Comparison of ENCODE assay signal across 1 cellular context in the genomic region with DNA sequence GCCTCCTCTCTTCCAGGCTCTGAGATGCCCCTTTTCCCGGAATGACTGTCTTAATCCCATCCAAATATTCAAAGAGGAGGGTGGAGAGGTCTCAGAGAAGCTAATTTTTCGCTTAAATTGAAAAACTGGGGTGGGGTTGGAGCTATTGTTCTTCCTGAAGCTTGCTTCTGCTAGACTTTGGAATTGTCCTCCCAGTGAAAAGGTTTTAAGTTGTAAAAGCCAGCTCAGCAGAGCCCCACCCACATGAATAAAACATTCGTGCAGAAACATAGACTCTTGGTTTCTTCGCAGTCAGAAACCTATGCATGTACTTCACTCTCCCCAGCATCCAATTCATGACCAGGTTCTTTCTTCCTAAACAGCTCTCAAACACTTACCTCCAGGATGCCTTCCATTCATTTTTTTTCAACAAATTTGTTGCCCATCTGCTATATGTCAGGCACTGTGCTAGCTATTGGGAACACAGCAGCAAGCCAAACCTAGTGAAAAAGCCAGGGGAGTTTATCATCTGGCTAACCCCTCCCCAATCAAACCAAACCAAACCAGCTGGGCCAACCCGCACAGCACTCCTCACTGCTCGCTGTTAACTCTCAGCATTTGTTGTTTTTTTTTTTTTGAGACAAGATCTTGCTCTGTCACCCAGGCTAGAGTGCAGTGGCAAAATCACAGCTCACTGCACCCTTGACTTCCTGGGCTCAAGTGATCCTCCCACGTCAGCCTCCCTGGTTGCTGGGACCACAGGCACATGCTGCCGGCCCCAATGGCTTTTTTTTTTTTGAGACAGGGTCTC.
A peak's percentile ranks its signal among the peaks of the same experiment; 100 is the strongest.
TF ChIP-seq lines count a peak whose summit lies in the region.

No MANE protein-coding gene starts in this region.

TF ChIP-seq in K562, 482 proteins besides CTCF, POLR2A, EP300 and RAD21 (continued from another document):
- TF ChIP-seq SMARCB1 (IDR thresholded peaks at IDR 0.05; ENCODE audit: insufficient read length, low read depth), result no peak
- no peak for TF ChIP-seq ZNF263 (CRISPR knock-in tag; IDR thresholded peaks at IDR 0.05; ENCODE audit: borderline replicate concordance)
- no peak for TF ChIP-seq IFI16 (CRISPR knock-in tag; IDR thresholded peaks at IDR 0.05)
- no peak for TF ChIP-seq CSDE1 (IDR thresholded peaks at IDR 0.05)
- peak; percentile 78 for TF ChIP-seq HDAC2 (IDR thresholded peaks at IDR 0.05)
- TF ChIP-seq TFAM (CRISPR knock-in tag; conservative IDR thresholded peaks at IDR 0.05), result no peak
- TF ChIP-seq NCOA6 (IDR thresholded peaks at IDR 0.05), result no peak
- TF ChIP-seq, protein P1, sequence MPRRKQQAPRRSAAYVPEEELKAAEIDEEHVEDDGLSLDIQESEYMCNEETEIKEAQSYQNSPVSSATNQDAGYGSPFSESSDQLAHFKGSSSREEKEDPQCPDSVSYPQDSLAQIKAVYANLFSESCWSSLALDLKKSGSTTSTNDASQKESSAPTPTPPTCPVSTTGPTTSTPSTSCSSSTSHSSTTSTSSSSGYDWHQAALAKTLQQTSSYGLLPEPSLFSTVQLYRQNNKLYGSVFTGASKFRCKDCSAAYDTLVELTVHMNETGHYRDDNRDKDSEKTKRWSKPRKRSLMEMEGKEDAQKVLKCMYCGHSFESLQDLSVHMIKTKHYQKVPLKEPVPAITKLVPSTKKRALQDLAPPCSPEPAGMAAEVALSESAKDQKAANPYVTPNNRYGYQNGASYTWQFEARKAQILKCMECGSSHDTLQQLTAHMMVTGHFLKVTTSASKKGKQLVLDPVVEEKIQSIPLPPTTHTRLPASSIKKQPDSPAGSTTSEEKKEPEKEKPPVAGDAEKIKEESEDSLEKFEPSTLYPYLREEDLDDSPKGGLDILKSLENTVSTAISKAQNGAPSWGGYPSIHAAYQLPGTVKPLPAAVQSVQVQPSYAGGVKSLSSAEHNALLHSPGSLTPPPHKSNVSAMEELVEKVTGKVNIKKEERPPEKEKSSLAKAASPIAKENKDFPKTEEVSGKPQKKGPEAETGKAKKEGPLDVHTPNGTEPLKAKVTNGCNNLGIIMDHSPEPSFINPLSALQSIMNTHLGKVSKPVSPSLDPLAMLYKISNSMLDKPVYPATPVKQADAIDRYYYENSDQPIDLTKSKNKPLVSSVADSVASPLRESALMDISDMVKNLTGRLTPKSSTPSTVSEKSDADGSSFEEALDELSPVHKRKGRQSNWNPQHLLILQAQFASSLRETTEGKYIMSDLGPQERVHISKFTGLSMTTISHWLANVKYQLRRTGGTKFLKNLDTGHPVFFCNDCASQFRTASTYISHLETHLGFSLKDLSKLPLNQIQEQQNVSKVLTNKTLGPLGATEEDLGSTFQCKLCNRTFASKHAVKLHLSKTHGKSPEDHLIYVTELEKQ (CRISPR knock-in tag; IDR thresholded peaks at IDR 0.05), result no peak
- TF ChIP-seq BHLHE40 (IDR thresholded peaks at IDR 0.05; ENCODE audit: low read length), result peak; percentile 46; the same call in 1 of the 2 replicates
- TF ChIP-seq RFX1 (IDR thresholded peaks at IDR 0.05), result no peak
- no peak for TF ChIP-seq NFATC3 (IDR thresholded peaks at IDR 0.05)
- no peak for TF ChIP-seq ZBTB33 (CRISPR knock-in tag; IDR thresholded peaks at IDR 0.05)
- peak in 1 of 2 experiments; percentile 77; a peak in 2 of 4 replicates for TF ChIP-seq HDAC1 (IDR thresholded peaks at IDR 0.05)
- TF ChIP-seq POU5F1 (IDR thresholded peaks at IDR 0.05; ENCODE audit: borderline replicate concordance, low read depth, low read length, partially characterized antibody), result no peak
- no peak for TF ChIP-seq PML (IDR thresholded peaks at IDR 0.05; ENCODE audit: low read length)
- 0 out of 2 replicates have a peak, but pooled peaks have one; percentile 8 for TF ChIP-seq BCOR (IDR thresholded peaks at IDR 0.05)
- TF ChIP-seq, protein P2, sequence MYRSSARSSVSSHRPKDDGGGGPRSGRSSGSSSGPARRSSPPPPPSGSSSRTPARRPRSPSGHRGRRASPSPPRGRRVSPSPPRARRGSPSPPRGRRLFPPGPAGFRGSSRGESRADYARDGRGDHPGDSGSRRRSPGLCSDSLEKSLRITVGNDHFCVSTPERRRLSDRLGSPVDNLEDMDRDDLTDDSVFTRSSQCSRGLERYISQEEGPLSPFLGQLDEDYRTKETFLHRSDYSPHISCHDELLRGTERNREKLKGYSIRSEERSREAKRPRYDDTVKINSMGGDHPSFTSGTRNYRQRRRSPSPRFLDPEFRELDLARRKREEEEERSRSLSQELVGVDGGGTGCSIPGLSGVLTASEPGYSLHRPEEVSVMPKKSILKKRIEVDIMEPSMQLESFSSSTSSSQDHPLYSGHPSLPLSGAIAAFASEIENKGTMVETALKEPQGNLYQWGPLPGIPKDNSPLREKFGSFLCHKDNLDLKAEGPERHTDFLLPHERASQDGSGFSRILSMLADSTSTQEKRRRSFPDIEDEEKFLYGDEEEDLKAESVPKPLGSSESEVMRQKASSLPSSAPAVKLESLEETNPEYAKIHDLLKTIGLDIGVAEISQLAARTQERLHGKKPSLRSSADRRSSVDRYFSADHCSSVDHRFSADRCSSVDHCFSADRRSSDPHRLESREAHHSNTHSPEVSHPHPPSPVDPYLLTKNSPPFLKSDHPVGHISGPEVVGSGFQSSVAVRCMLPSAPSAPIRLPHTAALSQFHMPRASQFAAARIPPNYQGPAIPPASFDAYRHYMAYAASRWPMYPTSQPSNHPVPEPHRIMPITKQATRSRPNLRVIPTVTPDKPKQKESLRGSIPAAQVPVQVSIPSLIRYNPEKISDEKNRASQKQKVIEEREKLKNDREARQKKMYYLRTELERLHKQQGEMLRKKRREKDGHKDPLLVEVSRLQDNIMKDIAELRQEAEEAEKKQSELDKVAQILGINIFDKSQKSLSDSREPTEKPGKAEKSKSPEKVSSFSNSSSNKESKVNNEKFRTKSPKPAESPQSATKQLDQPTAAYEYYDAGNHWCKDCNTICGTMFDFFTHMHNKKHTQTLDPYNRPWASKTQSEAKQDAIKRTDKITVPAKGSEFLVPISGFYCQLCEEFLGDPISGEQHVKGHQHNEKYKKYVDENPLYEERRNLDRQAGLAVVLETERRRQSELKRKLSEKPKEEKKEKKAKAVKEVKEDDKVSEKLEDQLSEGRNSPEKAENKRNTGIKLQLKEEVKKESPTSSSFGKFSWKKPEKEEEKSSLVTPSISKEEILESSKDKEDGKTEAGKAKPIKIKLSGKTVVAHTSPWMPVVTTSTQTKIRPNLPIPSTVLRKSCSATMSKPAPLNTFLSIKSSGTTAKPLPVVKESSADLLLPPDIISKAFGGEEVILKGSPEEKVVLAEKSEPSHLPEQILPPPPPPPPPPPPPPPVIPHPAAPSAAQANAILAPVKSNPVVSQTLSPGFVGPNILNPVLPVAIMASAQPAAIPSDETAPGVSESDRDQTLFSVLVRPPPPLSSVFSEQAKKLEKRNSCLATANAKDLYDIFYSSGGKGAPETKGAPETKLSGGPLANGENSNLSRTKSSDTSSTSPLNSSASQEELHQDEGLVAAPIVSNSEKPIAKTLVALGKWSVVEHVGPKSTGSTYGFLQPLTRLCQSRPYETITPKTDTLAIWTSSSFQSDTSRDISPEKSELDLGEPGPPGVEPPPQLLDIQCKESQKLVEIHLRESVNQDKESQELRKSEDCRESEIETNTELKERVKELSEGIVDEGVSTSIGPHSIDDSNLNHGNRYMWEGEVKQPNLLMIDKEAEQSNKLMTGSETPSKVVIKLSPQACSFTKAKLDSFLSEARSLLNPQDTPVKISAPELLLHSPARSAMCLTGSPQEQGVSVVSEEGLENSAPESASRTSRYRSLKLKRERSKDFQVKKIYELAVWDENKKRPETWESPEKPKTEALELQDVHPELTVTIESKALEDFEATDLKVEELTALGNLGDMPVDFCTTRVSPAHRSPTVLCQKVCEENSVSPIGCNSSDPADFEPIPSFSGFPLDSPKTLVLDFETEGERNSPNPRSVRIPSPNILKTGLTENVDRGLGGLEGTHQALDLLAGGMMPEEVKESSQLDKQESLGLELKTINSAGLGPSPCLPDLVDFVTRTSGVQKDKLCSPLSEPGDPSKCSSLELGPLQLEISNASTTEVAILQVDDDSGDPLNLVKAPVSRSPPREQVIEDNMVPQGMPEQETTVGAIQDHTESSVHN (IDR thresholded peaks at IDR 0.05; ENCODE audit: borderline replicate concordance in 1 of 2, low read depth in 1 of 2), result no peak
- no peak for TF ChIP-seq DPF2 (IDR thresholded peaks at IDR 0.05)
- no peak for TF ChIP-seq NRF1 (conservative IDR thresholded peaks at IDR 0.05 in 1 of 2, IDR thresholded peaks at IDR 0.05 in 1 of 2)
- no peak for TF ChIP-seq ELF4 (CRISPR knock-in tag; IDR thresholded peaks at IDR 0.05)
- no peak for TF ChIP-seq STAG1 (CRISPR knock-in tag; IDR thresholded peaks at IDR 0.05; ENCODE audit: borderline replicate concordance)
- TF ChIP-seq ZKSCAN3 (CRISPR knock-in tag; IDR thresholded peaks at IDR 0.05), result no peak
- TF ChIP-seq ZNF384 (IDR thresholded peaks at IDR 0.05; ENCODE audit: low read depth, low read length), result peak; percentile 78
- TF ChIP-seq DLX4 (CRISPR knock-in tag; IDR thresholded peaks at IDR 0.05), result no peak
- no peak for TF ChIP-seq ZNF354B (CRISPR knock-in tag; IDR thresholded peaks at IDR 0.05)
- TF ChIP-seq SRF (CRISPR knock-in tag; IDR thresholded peaks at IDR 0.05), result no peak
- TF ChIP-seq, protein P3, sequence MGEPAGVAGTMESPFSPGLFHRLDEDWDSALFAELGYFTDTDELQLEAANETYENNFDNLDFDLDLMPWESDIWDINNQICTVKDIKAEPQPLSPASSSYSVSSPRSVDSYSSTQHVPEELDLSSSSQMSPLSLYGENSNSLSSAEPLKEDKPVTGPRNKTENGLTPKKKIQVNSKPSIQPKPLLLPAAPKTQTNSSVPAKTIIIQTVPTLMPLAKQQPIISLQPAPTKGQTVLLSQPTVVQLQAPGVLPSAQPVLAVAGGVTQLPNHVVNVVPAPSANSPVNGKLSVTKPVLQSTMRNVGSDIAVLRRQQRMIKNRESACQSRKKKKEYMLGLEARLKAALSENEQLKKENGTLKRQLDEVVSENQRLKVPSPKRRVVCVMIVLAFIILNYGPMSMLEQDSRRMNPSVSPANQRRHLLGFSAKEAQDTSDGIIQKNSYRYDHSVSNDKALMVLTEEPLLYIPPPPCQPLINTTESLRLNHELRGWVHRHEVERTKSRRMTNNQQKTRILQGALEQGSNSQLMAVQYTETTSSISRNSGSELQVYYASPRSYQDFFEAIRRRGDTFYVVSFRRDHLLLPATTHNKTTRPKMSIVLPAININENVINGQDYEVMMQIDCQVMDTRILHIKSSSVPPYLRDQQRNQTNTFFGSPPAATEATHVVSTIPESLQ (CRISPR knock-in tag; IDR thresholded peaks at IDR 0.05), result no peak
- TF ChIP-seq KLF13 (tag; IDR thresholded peaks at IDR 0.05; ENCODE audit: borderline replicate concordance, low read depth), result no peak
- TF ChIP-seq RBM22 (IDR thresholded peaks at IDR 0.05; ENCODE audit: low read depth, low read length, poor library complexity, severe bottlenecking), result no peak
- no peak for TF ChIP-seq FOXO4 (CRISPR knock-in tag; IDR thresholded peaks at IDR 0.05)
- TF ChIP-seq NFE2 (IDR thresholded peaks at IDR 0.05; ENCODE audit: low read depth), result peak; percentile 69
- no peak for TF ChIP-seq U2AF1 (optimal IDR thresholded peaks at IDR 0.05; ENCODE audit: low read depth, low read length)
- TF ChIP-seq RCOR1 (IDR thresholded peaks at IDR 0.05; ENCODE audit: borderline replicate concordance in 1 of 2, low read depth in 2 of 2, low read length in 2 of 2), result peak in 1 of 2 experiments; percentile 93; a peak in 2 of 4 replicates
- TF ChIP-seq CBX8 (IDR thresholded peaks at IDR 0.05; ENCODE audit: borderline replicate concordance, extremely low read depth, low read depth, low read length, poor library complexity, severe bottlenecking), result no peak
TF ChIP-seq in K562: peak in this region for 16.
